In genomic region chr2:201780674-201781582, GRCh38 we compare ENCODE assay signal across 8 cellular contexts. TPM values are rescaled to one million over a fixed set of nuclear protein-coding genes. Genes with fewer than 3 reads are reported as not detected.
DNase-seq lines count a peak whose midpoint lies in the region; ATAC-seq and TF ChIP-seq lines count a peak whose summit lies in the region.

ALS2 (minus strand) TSS chr2:201780933; CDS start chr2:201768885, 12,048 bp downstream.

- H3K27ac Mint-ChIP-seq in natural killer cell treated with Interleukin-12 subunit alpha and Interleukin-12 subunit beta and Interleukin-15 and Interleukin-18, amount 100 ng/mL, for 72 hours = peak within 1 kb of the TSS; percentile 72 to 89

- peak within 1 kb of the TSS; percentile 91 for H3K4me3 Mint-ChIP-seq in natural killer cell treated with Interleukin-12 subunit alpha and Interleukin-12 subunit beta and Interleukin-15 and Interleukin-18, amount 100 ng/mL, for 72 hours

- H3K4me1 ChIP-seq in RWPE2 (ENCODE audit: insufficient read depth, poor library complexity, severe bottlenecking) = peaks cover 27% of the 10 kb centered on the region

- H3K27ac ChIP-seq in RWPE2 (ENCODE audit: poor library complexity, severe bottlenecking) = peak within 1 kb of the TSS; percentile 53

- no peaks in the 10 kb centered on the region for H3K36me3 ChIP-seq in RWPE2 (ENCODE audit: low read depth)

- H3K4me1 Mint-ChIP-seq in natural killer cell treated with Interleukin-12 subunit alpha and Interleukin-12 subunit beta and Interleukin-15 and Interleukin-18, amount 100 ng/mL, for 72 hours (ENCODE audit: low read depth in 2 of 2) = peaks cover 10 to 34% of the 10 kb centered on the region in 2 donors

- H3K27me3 Mint-ChIP-seq in natural killer cell treated with Interleukin-12 subunit alpha and Interleukin-12 subunit beta and Interleukin-15 and Interleukin-18, amount 100 ng/mL, for 72 hours = peaks cover 7 to 8% of the 10 kb centered on the region in 2 donors

- H3K9me3 ChIP-seq in RWPE2 (ENCODE audit: severe bottlenecking) = no peaks in the 10 kb centered on the region

- peak; percentile 100 for DNase-seq in EH (ENCODE audit: low read depth)
- DNase-seq in H4 (ENCODE audit: low spot score) = peak; percentile 99
- peak; percentile 95 for DNase-seq in LoVo (ENCODE audit: low spot score)
- DNase-seq in RWPE2 (ENCODE audit: low spot score) = peak; percentile 98
- DNase-seq in activated T-helper 9 cell treated with anti-CD3 and anti-CD28 coated beads, Interleukin-2, amount 50 U/mL, for 16 hours (ENCODE audit: low read depth) = peak; percentile 87
- peak; percentile 100 for DNase-seq in fibroblast of pulmonary artery (ENCODE audit: low read depth)
- peak; percentile 93 for DNase-seq in natural killer cell treated with Interleukin-12 subunit alpha and Interleukin-12 subunit beta and Interleukin-15 and Interleukin-18, amount 100 ng/mL, for 72 hours (ENCODE audit: low spot score)
- DNase-seq in stimulated activated naive CD8-positive, alpha-beta T cell treated with anti-CD3 and anti-CD28 coated beads, Interleukin-15, Interleukin-2, amounts not matched to agents 100 U/mL and 50 U/mL, for 24 hours = peak; percentile 95

- TF ChIP-seq CTCF in RWPE2 (IDR thresholded peaks at IDR 0.05; ENCODE audit: poor library complexity, severe bottlenecking) (no peak), fibroblast of pulmonary artery (IDR thresholded peaks at IDR 0.05; ENCODE audit: low read length, missing control alignments) (no peak)

- no peaks in the 10 kb centered on the region for H3K36me3 Mint-ChIP-seq in natural killer cell treated with Interleukin-12 subunit alpha and Interleukin-12 subunit beta and Interleukin-15 and Interleukin-18, amount 100 ng/mL, for 72 hours

- H3K27me3 ChIP-seq in RWPE2 (ENCODE audit: insufficient read depth, poor library complexity, severe bottlenecking) = no peaks in the 10 kb centered on the region

- no peaks in the 10 kb centered on the region for H3K9me3 Mint-ChIP-seq in natural killer cell treated with Interleukin-12 subunit alpha and Interleukin-12 subunit beta and Interleukin-15 and Interleukin-18, amount 100 ng/mL, for 72 hours

- H3K4me3 ChIP-seq in RWPE2 (ENCODE audit: severe bottlenecking) = peak within 1 kb of the TSS; percentile 68
- peak within 1 kb of the TSS; percentile 89 for H3K4me3 ChIP-seq in fibroblast of pulmonary artery (replicated peaks; ENCODE audit: low read depth, low read length)

- peak; percentile 88 for ATAC-seq in RWPE2 (ENCODE audit: low read depth)
- ATAC-seq in natural killer cell treated with Interleukin-12 subunit alpha and Interleukin-12 subunit beta and Interleukin-15 and Interleukin-18, amount 100 ng/mL, for 72 hours = peak; percentile 98
- ATAC-seq in stimulated activated naive CD8-positive, alpha-beta T cell treated with anti-CD3 and anti-CD28 coated beads, Interleukin-15, Interleukin-2, amounts not matched to agents 100 U/mL and 50 U/mL, for 24 hours = peak; percentile 97

RNA-seq across cellular contexts. Expression of gene ALS2, which starts in this region (rescaled TPM):
- 13.8 and 22.2 TPM in 2 replicates for total RNA-seq in H4 (2014; rRNA removed; shearing (Covaris generic))
- total RNA-seq in natural killer cell treated with Interleukin-12 subunit alpha and Interleukin-12 subunit beta and Interleukin-15 and Interleukin-18, amount 100 ng/mL, for 72 hours = 10 to 100 TPM; 19.9 to 20.0 TPM

Comparison
In these comparisons a context has a peak if more than half of its experiments do, and no peak if none do; other contexts are left out.
1. Peak in every context shown above with its lines: DNase-seq, ATAC-seq, H3K4me3 ChIP-seq and H3K27ac ChIP-seq.